Comparison of ENCODE assay signal across 8 cellular contexts in the genomic region with DNA sequence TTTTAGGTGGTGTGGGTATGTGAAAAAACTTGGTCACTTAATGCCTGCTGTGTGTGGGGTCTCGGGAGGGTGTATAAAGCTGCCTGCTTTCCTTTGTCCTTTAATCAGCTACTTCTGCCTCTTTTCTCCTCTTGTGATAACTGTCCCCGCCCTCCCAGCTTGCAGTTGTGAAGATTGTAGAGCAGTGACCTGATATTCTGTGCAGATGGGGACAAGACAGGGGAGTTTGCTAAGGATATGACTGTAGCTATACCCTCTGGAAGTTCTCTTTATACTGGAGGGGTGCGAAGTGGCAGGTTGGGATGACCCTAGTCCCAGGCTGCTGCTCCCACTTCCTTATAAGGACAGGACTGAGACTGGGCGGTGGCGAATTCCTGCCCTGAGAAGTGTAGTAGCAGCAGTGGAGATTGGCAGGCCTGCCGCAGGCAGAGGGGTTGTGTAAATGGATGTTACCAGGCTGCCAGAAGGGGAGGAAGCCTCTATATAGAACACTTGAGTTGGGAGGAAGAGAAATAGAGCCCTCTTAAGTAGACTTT. TPM values are rescaled to one million over a fixed set of nuclear protein-coding genes. Genes with fewer than 3 reads are reported as not detected.
DNase-seq lines count a peak whose midpoint lies in the region; ATAC-seq and TF ChIP-seq lines count a peak whose summit lies in the region.

No MANE protein-coding gene starts in this region.

- no peaks in the 10 kb centered on the region for H3K27me3 ChIP-seq in trophoblast cell (ENCODE audit: insufficient read depth, low read length)

- H3K79me1 ChIP-seq in trophoblast cell (ENCODE audit: low read length) = peaks cover 15% of the 10 kb centered on the region

- H3K9me3 ChIP-seq in trophoblast cell (ENCODE audit: insufficient read depth, low read depth, low read length) = peaks cover 4% of the 10 kb centered on the region

- intact Hi-C loops in left ventricle myocardium superior (cut with micrococcal nuclease) = no loop called here

- H2BK120ac ChIP-seq in trophoblast cell (ENCODE audit: insufficient read depth, low read length, poor library complexity) = peak overlapping the region; percentile 92

- peak overlapping the region; percentile 95 for H4K8ac ChIP-seq in trophoblast cell (ENCODE audit: low read depth, low read length)

- POLR2A ChIA-PET in AG04449 (lab: Yijun Ruan, JAX) = interaction anchor here (0.9 to 2.8 kb wide), 9 partner anchors 29 to 112 kb away, joined by 4 to 23 read pairs (median 5); partner anchors contain the start of genes ESYT1, RNF41, RPL41 and SMARCC2

- no peak overlapping the region for H3K23ac ChIP-seq in trophoblast cell (ENCODE audit: low read length)

- CTCF ChIA-PET in AG04449 (lab: Yijun Ruan, JAX) = interaction anchor here (0.9 to 4.2 kb wide), 5 partner anchors 25 to 40 kb away, joined by 4 to 35 read pairs (median 6); partner anchors contain the start of genes ESYT1, SMARCC2 and ZC3H10

- peak overlapping the region; percentile 58 for H4K12ac ChIP-seq in trophoblast cell (ENCODE audit: low read depth, low read length)

- peaks cover 46 to 60% of the 10 kb centered on the region in 2 experiments for H3K36me3 ChIP-seq in trophoblast cell (ENCODE audit: control insufficient read depth in 1 of 2, insufficient read depth in 2 of 2, low read length in 2 of 2)

- H2BK12ac ChIP-seq in trophoblast cell (ENCODE audit: low read length) = no peak overlapping the region

- ATAC-seq in left ventricle myocardium superior = peak; percentile 78
- no peak for ATAC-seq in GM21723 (IDR thresholded peaks at IDR 0.05; ENCODE audit: unreplicated experiment)
- ATAC-seq in HG02938 (IDR thresholded peaks at IDR 0.05; ENCODE audit: unreplicated experiment) = no peak

- H2AK5ac ChIP-seq in trophoblast cell (ENCODE audit: low read length) = peak overlapping the region; percentile 60

- H3K27ac ChIP-seq in trophoblast cell (ENCODE audit: low read depth, low read length) = peak overlapping the region; percentile 72

- H3K4me2 ChIP-seq in trophoblast cell (ENCODE audit: low read length) = peak overlapping the region; percentile 83

- H3K9ac ChIP-seq in trophoblast cell (ENCODE audit: low read length) = peak overlapping the region; percentile 100

- peak overlapping the region; percentile 21 for H4K91ac ChIP-seq in trophoblast cell (ENCODE audit: low read depth, low read length)

- H2BK5ac ChIP-seq in trophoblast cell (ENCODE audit: low read depth, low read length, poor library complexity) = peak overlapping the region; percentile 97

- DNase-seq in AG04449 (ENCODE audit: low read depth, low spot score) (peak; percentile 28), GM10266 (ENCODE audit: extremely low spot score) (peak; percentile 28), NCI-H748 (lab: John Stamatoyannopoulos, UW; ENCODE audit: unreplicated experiment) (peak; percentile 27), anterior cingulate cortex (lab: John Stamatoyannopoulos, UW) (peak in 39 of 58 donors; percentile 12 to 58 (median 25)), left ventricle myocardium superior (peak; percentile 86), trophoblast cell (peak; percentile 57 to 63)

- H3K4me3 ChIP-seq in AG04449 (ENCODE audit: low read depth, low read length) (peak overlapping the region; percentile 99), trophoblast cell (ENCODE audit: low read depth, low read length) (peak overlapping the region; percentile 96)

- no peak for TF ChIP-seq CTCF in AG04449 (IDR thresholded peaks at IDR 0.05; ENCODE audit: insufficient read depth, low read length, missing control alignments)
- TF ChIP-seq CTCF in GM10266 (IDR thresholded peaks at IDR 0.05; ENCODE audit: control insufficient read depth, insufficient read depth, low read depth, missing control alignments) = no peak

- peaks cover 19% of the 10 kb centered on the region for H3K79me2 ChIP-seq in trophoblast cell (ENCODE audit: control insufficient read depth, insufficient read depth, low read length, poor library complexity)

- no peak overlapping the region for H2AFZ ChIP-seq in trophoblast cell (ENCODE audit: insufficient read depth, low read length, poor library complexity)

- WGBS in trophoblast cell (ENCODE audit: extremely low coverage, insufficient coverage, insufficient read length) = no CpG with 5 or more reads among the region's 6 CpGs

- peak overlapping the region; percentile 99 for H3K14ac ChIP-seq in trophoblast cell (ENCODE audit: low read length)

- H3K18ac ChIP-seq in trophoblast cell (ENCODE audit: low read length) = no peak overlapping the region

- peak overlapping the region; percentile 100 for H3K4ac ChIP-seq in trophoblast cell (ENCODE audit: low read depth, low read length)

- peaks cover 24 to 25% of the 10 kb centered on the region in 2 experiments for H3K4me1 ChIP-seq in trophoblast cell (ENCODE audit: control insufficient read depth in 1 of 2, insufficient read depth in 2 of 2, low read length in 2 of 2)

RNA-seq across cellular contexts. Expression of gene MYL6, which starts 0.8 kb away (rescaled TPM):
- total RNA-seq in left ventricle myocardium superior = 546 TPM
- 2,027 and 2,059 TPM in 2 replicates for polyA plus RNA-seq in trophoblast cell (2013)

RNA-seq across cellular contexts. Expression of gene MYL6B, which starts 6.6 kb away (rescaled TPM):
- 41.4 TPM for total RNA-seq in left ventricle myocardium superior
- 91.8 and 91.9 TPM in 2 replicates for polyA plus RNA-seq in trophoblast cell (2013)

RNA-seq across cellular contexts. Expression of gene SMARCC2, which starts 30.3 kb away (rescaled TPM):
- 81.4 TPM for total RNA-seq in left ventricle myocardium superior
- 34.7 and 35.1 TPM in 2 replicates for polyA plus RNA-seq in trophoblast cell (2013)

RNA-seq across cellular contexts. Expression of gene ESYT1, which starts 30.9 kb away (rescaled TPM):
- total RNA-seq in left ventricle myocardium superior = 28.0 TPM
- 56.2 and 64.3 TPM in 2 replicates for polyA plus RNA-seq in trophoblast cell (2013)

RNA-seq across cellular contexts. Expression of gene ZC3H10, which starts 40.9 kb away (rescaled TPM):
- 5.5 TPM for total RNA-seq in left ventricle myocardium superior
- polyA plus RNA-seq in trophoblast cell (2013) = 2.0 TPM in 2 replicates

Comparison
In these comparisons a context has a peak if more than half of its experiments do, and no peak if none do; other contexts are left out.
1. DNase-seq: peak in every context shown above with its lines; median percentile 86 in left ventricle myocardium superior; 60 in trophoblast cell; 28 in AG04449; 28 in GM10266; 27 in NCI-H748; 25 in anterior cingulate cortex.